In genomic region chr16:28935924-28936783, GRCh38 we compare ENCODE assay signal across 8 cellular contexts. TPM values are rescaled to one million over a fixed set of nuclear protein-coding genes. Genes with fewer than 3 reads are reported as not detected.
DNase-seq lines count a peak whose midpoint lies in the region; FAIRE-seq and TF ChIP-seq lines count a peak whose summit lies in the region.

No MANE protein-coding gene starts in this region.

- H3K36me3 Mint-ChIP-seq in astrocyte (ENCODE audit: low read depth, unreplicated experiment): peaks cover 3% of the 10 kb centered on the region

- H3K27me3 ChIP-seq in HUES48 (ENCODE audit: control insufficient read depth, insufficient read depth, low read length) (no peaks in the 10 kb centered on the region), astrocyte (ENCODE audit: insufficient read depth, low read length) (no peaks in the 10 kb centered on the region), iPS DF 6.9 (ENCODE audit: control insufficient read depth, insufficient read depth, low read length) (no peaks in the 10 kb centered on the region)

- DNase-seq in AG08395 (ENCODE audit: low spot score) (peak; percentile 76), GM19238 (ENCODE audit: insufficient read length, low spot score) (peak; percentile 81), T1000 (lab: John Stamatoyannopoulos, UW) (peak; percentile 60), astrocyte (ENCODE audit: low read depth) (peak; percentile 24), iPS DF 6.9 (ENCODE audit: low read depth, low spot score) (peak; percentile 74), smooth muscle cell of the brain vasculature (ENCODE audit: low read depth, low spot score) (peak; percentile 21), cerebellar nuclear complex (lab: John Stamatoyannopoulos, UW) (no peak)

- no peak for FAIRE-seq in astrocyte (lab: Jason Lieb, UNC)

- peak overlapping the region; percentile 27 for H3K4me2 ChIP-seq in astrocyte (ENCODE audit: low read length)

- H3K4me1 ChIP-seq in HUES48 (ENCODE audit: control insufficient read depth, insufficient read depth, low read length): peaks cover 4% of the 10 kb centered on the region; the same call in 1 of the 2 replicates
- no peaks in the 10 kb centered on the region for H3K4me1 ChIP-seq in astrocyte (ENCODE audit: insufficient read depth, low read length)
- no peaks in the 10 kb centered on the region; the same call in 1 of the 2 replicates for H3K4me1 ChIP-seq in iPS DF 6.9 (ENCODE audit: control insufficient read depth, insufficient read depth, low read length)

- H3K4me3 Mint-ChIP-seq in astrocyte (ENCODE audit: unreplicated experiment): no peak overlapping the region

- peak overlapping the region; percentile 6 for H2AFZ ChIP-seq in astrocyte (ENCODE audit: low read depth, low read length)

- H3K4me3 ChIP-seq in HUES48 (ENCODE audit: low read depth, low read length): peak overlapping the region; percentile 54; the same call in 1 of the 2 replicates
- H3K4me3 ChIP-seq in astrocyte (ENCODE audit: insufficient read depth, low read depth, low read length): no peak overlapping the region
- H3K4me3 ChIP-seq in iPS DF 6.9 (ENCODE audit: low read length): peak overlapping the region; percentile 10; the same call in 1 of the 2 replicates

- H3K36me3 ChIP-seq in HUES48 (ENCODE audit: control insufficient read depth, insufficient read depth, low read length): no peaks in the 10 kb centered on the region
- H3K36me3 ChIP-seq in astrocyte (ENCODE audit: insufficient read depth, low read length): no peaks in the 10 kb centered on the region
- H3K36me3 ChIP-seq in iPS DF 6.9 (ENCODE audit: control insufficient read depth, insufficient read depth, low read length): no peaks in the 10 kb centered on the region

- no CpG with 5 or more reads among the region's 36 CpGs for WGBS in iPS DF 6.9 (ENCODE audit: insufficient coverage, insufficient read length)

- H3K27me3 Mint-ChIP-seq in astrocyte (ENCODE audit: low read depth, unreplicated experiment): peaks cover 33% of the 10 kb centered on the region

- H3K27ac ChIP-seq in HUES48 (ENCODE audit: low read depth, low read length) (no peak overlapping the region), astrocyte (ENCODE audit: low read depth, low read length) (no peak overlapping the region), iPS DF 6.9 (ENCODE audit: low read length) (no peak overlapping the region)

- no peaks in the 10 kb centered on the region for H3K4me1 Mint-ChIP-seq in astrocyte (ENCODE audit: low read depth, unreplicated experiment)

- H3K9ac ChIP-seq in HUES48 (ENCODE audit: low read depth, low read length): no peak overlapping the region
- no peak overlapping the region for H3K9ac ChIP-seq in astrocyte (ENCODE audit: low read length)

- H3K79me2 ChIP-seq in astrocyte (ENCODE audit: insufficient read depth, low read length): no peaks in the 10 kb centered on the region

- peaks cover 5% of the 10 kb centered on the region for H3K9me3 Mint-ChIP-seq in astrocyte (ENCODE audit: unreplicated experiment)

- no peak overlapping the region for H3K27ac Mint-ChIP-seq in astrocyte (ENCODE audit: unreplicated experiment)

- H3K9me3 ChIP-seq in HUES48 (ENCODE audit: control insufficient read depth, insufficient read depth, low read length) (no peaks in the 10 kb centered on the region), astrocyte (ENCODE audit: insufficient read depth, low read depth, low read length) (no peaks in the 10 kb centered on the region), iPS DF 6.9 (ENCODE audit: control insufficient read depth, insufficient read depth, low read length) (no peaks in the 10 kb centered on the region)

- no peak for TF ChIP-seq CTCF in astrocyte (IDR thresholded peaks at IDR 0.05; ENCODE audit: insufficient read depth, low read depth, low read length)

- no peaks in the 10 kb centered on the region for H4K20me1 ChIP-seq in astrocyte (ENCODE audit: insufficient read depth, low read length)

RNA-seq across cellular contexts. Expression of gene CD19, which starts 4.4 kb away (rescaled TPM):
- not detected in 2 replicates for total RNA-seq in astrocyte

RNA-seq across cellular contexts. Expression of gene RABEP2, which starts 11.1 kb away (rescaled TPM):
- 18.6 and 19.4 TPM in 2 replicates for total RNA-seq in astrocyte

RNA-seq across cellular contexts. Expression of gene NFATC2IP, which starts 14.6 kb away (rescaled TPM):
- 25.0 and 32.6 TPM in 2 replicates for total RNA-seq in astrocyte

RNA-seq across cellular contexts. Expression of gene SPNS1, which starts 38.4 kb away (rescaled TPM):
- 57.8 and 65.8 TPM in 2 replicates for total RNA-seq in astrocyte

RNA-seq across cellular contexts. Expression of gene LAT, which starts 48.7 kb away (rescaled TPM):
- total RNA-seq in astrocyte: 2.6 and 3.3 TPM in 2 replicates

Comparison
In these comparisons a context has a peak if more than half of its experiments do, and no peak if none do; other contexts are left out.
1. DNase-seq: peak in AG08395 (single experiment), GM19238 (single experiment), T1000 (single experiment), astrocyte (single experiment), iPS DF 6.9 (single experiment) and smooth muscle cell of the brain vasculature (single experiment); none in cerebellar nuclear complex (0 of 2).